2 cellular contexts compared by ENCODE assay signal in genomic region chr16:69139464-69139863, GRCh38. TPM values are rescaled to one million over a fixed set of nuclear protein-coding genes. Genes with fewer than 3 reads are reported as not detected.
"Had no signal": no experiment of that assay in that cellular context is flagged by ENCODE, and none has a peak within 500 bp of the region (broad histone marks: within the 10 kb centered on the region; RNA-seq: fewer than 3 reads in every experiment).

No MANE protein-coding gene starts in this region.

RNA-seq across cellular contexts. Expression of gene HAS3, which starts 34.0 kb away (rescaled TPM):
- total RNA-seq: H4 had no signal
- polyA plus RNA-seq: GM23248 had no signal
